In genomic region chr12:116659771-116660481, GRCh38 we compare ENCODE assay signal across 17 cellular contexts.
DNase-seq lines count a peak whose midpoint lies in the region; ATAC-seq and TF ChIP-seq lines count a peak whose summit lies in the region.
"Had no signal": no experiment of that assay in that cellular context is flagged by ENCODE, and none has a peak within 500 bp of the region (broad histone marks: within the 10 kb centered on the region; RNA-seq: fewer than 3 reads in every experiment).

No MANE protein-coding gene starts in this region.

- H3K79me2 ChIP-seq in HCT116 (ENCODE audit: insufficient read depth, low read length), result no peaks in the 10 kb centered on the region

- RAD21 ChIA-PET in HCT116 (lab: Charles Lee; ENCODE audit: low non-redundant PET in 1 of 2, low total read pairs in 2 of 2, uncharacterized antibody in 2 of 2, unreplicated experiment in 2 of 2), result no interaction called here

- H3K9ac ChIP-seq in HCT116 (ENCODE audit: low read length), result no peak overlapping the region

- POLR2A ChIA-PET in HCT116 (lab: Charles Lee), result no interaction called here

- H3K36me3 ChIP-seq in HCT116 (ENCODE audit: control insufficient read depth in 1 of 2, insufficient read depth in 2 of 2, low read length in 2 of 2) (no peaks in the 10 kb centered on the region), BE2C (no peaks in the 10 kb centered on the region)
- H3K36me3 ChIP-seq: lower lobe of right lung had no signal

- no peak for TF ChIP-seq POLR2A in HCT116 (IDR thresholded peaks at IDR 0.05; ENCODE audit: borderline replicate concordance, extremely low read depth, insufficient read depth, insufficient read length)

- peak overlapping the region; percentile 54 for H3K4me3 Mint-ChIP-seq in T-helper 17 cell
- no peak overlapping the region for H3K4me3 Mint-ChIP-seq in activated T-helper 1 cell treated with anti-CD3 and anti-CD28 coated beads, Interleukin-12 subunit alpha, Interleukin-12 subunit beta, Interleukin-2, Interleukin-4 antibody, amounts not matched to agents 30 ng/mL and 10 ng/mL and 1 ng/mL, durations not matched to agents 14 hours and 24 hours and 36 hours
- H3K4me3 Mint-ChIP-seq: natural killer cell treated with Interleukin-12 subunit alpha and Interleukin-12 subunit beta and Interleukin-15 and Interleukin-18, amount 100 ng/mL, for 72 hours had no signal

- no peak overlapping the region for H3K27ac ChIP-seq in HCT116 (ENCODE audit: low read depth, low read length)

- no peaks in the 10 kb centered on the region for H3K9me3 Mint-ChIP-seq in activated T-helper 1 cell treated with anti-CD3 and anti-CD28 coated beads, Interleukin-12 subunit alpha, Interleukin-12 subunit beta, Interleukin-2, Interleukin-4 antibody, amounts not matched to agents 30 ng/mL and 10 ng/mL and 1 ng/mL, durations not matched to agents 14 hours and 24 hours and 36 hours
- H3K9me3 Mint-ChIP-seq: activated T-helper 2 cell treated with anti-CD3 and anti-CD28 coated beads, Interferon-gamma antibody, Interleukin-2, Interleukin-4, amounts not matched to agents 10 μg/mL and 5 μg/mL and 100 μg/mL, durations not matched to agents 14 hours and 24 hours and 36 hours; natural killer cell treated with Interleukin-12 subunit alpha and Interleukin-12 subunit beta and Interleukin-15 and Interleukin-18, amount 100 ng/mL, for 72 hours had no signal

- H3K36me3 Mint-ChIP-seq in T-helper 17 cell (ENCODE audit: low read depth), result peaks cover 2% of the 10 kb centered on the region
- no peaks in the 10 kb centered on the region for H3K36me3 Mint-ChIP-seq in activated T-helper 1 cell treated with anti-CD3 and anti-CD28 coated beads, Interleukin-12 subunit alpha, Interleukin-12 subunit beta, Interleukin-2, Interleukin-4 antibody, amounts not matched to agents 30 ng/mL and 10 ng/mL and 1 ng/mL, durations not matched to agents 14 hours and 24 hours and 36 hours (ENCODE audit: low read depth)
- H3K36me3 Mint-ChIP-seq: natural killer cell treated with Interleukin-12 subunit alpha and Interleukin-12 subunit beta and Interleukin-15 and Interleukin-18, amount 100 ng/mL, for 72 hours had no signal

- H3K9me3 ChIP-seq in HCT116 (ENCODE audit: control insufficient read depth in 1 of 2, insufficient read depth in 1 of 2, low read depth in 1 of 2, low read length in 2 of 2) (no peaks in the 10 kb centered on the region), T-helper 17 cell (ENCODE audit: control insufficient read depth, low read length, poor library complexity, severe bottlenecking) (no peaks in the 10 kb centered on the region), BE2C (no peaks in the 10 kb centered on the region)
- H3K9me3 ChIP-seq: lower lobe of right lung had no signal

- H3K4me3 ChIP-seq in HCT116 (replicated peaks in 1 of 2; ENCODE audit: low read depth in 1 of 2, low read length in 2 of 2) (peak overlapping the region in 1 of 2 experiments; percentile 4; a peak in 1 of 4 replicates), BE2C (ENCODE audit: low read depth, low read length) (no peak overlapping the region)
- H3K4me3 ChIP-seq: lower lobe of right lung had no signal

- no peaks in the 10 kb centered on the region for H3K4me1 Mint-ChIP-seq in T-helper 17 cell
- no peaks in the 10 kb centered on the region for H3K4me1 Mint-ChIP-seq in activated T-helper 1 cell treated with anti-CD3 and anti-CD28 coated beads, Interleukin-12 subunit alpha, Interleukin-12 subunit beta, Interleukin-2, Interleukin-4 antibody, amounts not matched to agents 30 ng/mL and 10 ng/mL and 1 ng/mL, durations not matched to agents 14 hours and 24 hours and 36 hours (ENCODE audit: low read depth)

- no peak for TF ChIP-seq RAD21 in HCT116 (IDR thresholded peaks at IDR 0.05; ENCODE audit: low read depth)

- no peaks in the 10 kb centered on the region for H3K9me2 ChIP-seq in HCT116 (ENCODE audit: insufficient read depth)

- TF ChIP-seq CTCF in HCT116 (IDR thresholded peaks at IDR 0.05 in 2 of 3, conservative IDR thresholded peaks at IDR 0.05 in 1 of 3; ENCODE audit: borderline replicate concordance in 1 of 3, insufficient read depth in 1 of 3, low read depth in 2 of 3, low read length in 2 of 3), result no peak
- no peak for TF ChIP-seq CTCF in BE2C (IDR thresholded peaks at IDR 0.05; ENCODE audit: low read depth, low read length)

- H3K27ac Mint-ChIP-seq in T-helper 17 cell, result no peak overlapping the region
- H3K27ac Mint-ChIP-seq in activated T-helper 1 cell treated with anti-CD3 and anti-CD28 coated beads, Interleukin-12 subunit alpha, Interleukin-12 subunit beta, Interleukin-2, Interleukin-4 antibody, amounts not matched to agents 30 ng/mL and 10 ng/mL and 1 ng/mL, durations not matched to agents 14 hours and 24 hours and 36 hours, result no peak overlapping the region
- H3K27ac Mint-ChIP-seq: activated T-helper 2 cell treated with anti-CD3 and anti-CD28 coated beads, Interferon-gamma antibody, Interleukin-2, Interleukin-4, amounts not matched to agents 10 μg/mL and 5 μg/mL and 100 μg/mL, durations not matched to agents 14 hours and 24 hours and 36 hours; natural killer cell treated with Interleukin-12 subunit alpha and Interleukin-12 subunit beta and Interleukin-15 and Interleukin-18, amount 100 ng/mL, for 72 hours had no signal

- no peaks in the 10 kb centered on the region for H4K20me1 ChIP-seq in HCT116 (ENCODE audit: insufficient read depth)

- H3K4me2 ChIP-seq in HCT116 (ENCODE audit: low read length), result peak overlapping the region; percentile 53

- peaks cover 26 to 27% of the 10 kb centered on the region in 2 experiments for H3K4me1 ChIP-seq in HCT116 (ENCODE audit: control insufficient read depth in 1 of 2, insufficient read depth in 2 of 2, low read length in 2 of 2)
- H3K4me1 ChIP-seq in BE2C, result no peaks in the 10 kb centered on the region

- intact Hi-C loops in HCT116 (cut with micrococcal nuclease) (no loop called here), posterior vena cava (cut with DNase I) (no loop called here)
- intact Hi-C loops in activated T-helper 1 cell treated with anti-CD3 and anti-CD28 coated beads, Interleukin-12 subunit alpha, Interleukin-12 subunit beta, Interleukin-2, Interleukin-4 antibody, amounts not matched to agents 30 ng/mL and 10 ng/mL and 1 ng/mL, durations not matched to agents 14 hours and 24 hours and 36 hours (cut with micrococcal nuclease), result no loop called here

- peak overlapping the region; percentile 10 for H2AFZ ChIP-seq in HCT116 (ENCODE audit: low read depth, low read length, poor library complexity, severe bottlenecking)

- ATAC-seq in HCT116 (peak; percentile 91), T-helper 17 cell (no peak)
- ATAC-seq: natural killer cell treated with Interleukin-12 subunit alpha and Interleukin-12 subunit beta and Interleukin-15 and Interleukin-18, amount 100 ng/mL, for 72 hours; stimulated activated naive CD8-positive, alpha-beta T cell treated with anti-CD3 and anti-CD28 coated beads, Interleukin-15, Interleukin-2, amounts not matched to agents 100 U/mL and 50 U/mL, for 24 hours had no signal

- H3K27me3 Mint-ChIP-seq in T-helper 17 cell, result peaks cover 56% of the 10 kb centered on the region
- peaks cover 37% of the 10 kb centered on the region for H3K27me3 Mint-ChIP-seq in activated T-helper 1 cell treated with anti-CD3 and anti-CD28 coated beads, Interleukin-12 subunit alpha, Interleukin-12 subunit beta, Interleukin-2, Interleukin-4 antibody, amounts not matched to agents 30 ng/mL and 10 ng/mL and 1 ng/mL, durations not matched to agents 14 hours and 24 hours and 36 hours (ENCODE audit: insufficient read depth)

- DNase-seq in A172 (ENCODE audit: low spot score), result peak; percentile 84
- DNase-seq in HCT116 (ENCODE audit: low read depth, low spot score), result peak; percentile 65
- DNase-seq in T-helper 17 cell, result no peak
- peak; percentile 10 for DNase-seq in glomerular visceral epithelial cell (ENCODE audit: extremely low spot score)
- no peak for DNase-seq in stimulated activated CD8-positive, alpha-beta memory T cell treated with anti-CD3 and anti-CD28 coated beads, Interleukin-4, amount 100 ng/mL, for 48 hours
- DNase-seq in posterior vena cava (ENCODE audit: low spot score), result no peak
- no peak for DNase-seq in activated T-helper 1 cell treated with anti-CD3 and anti-CD28 coated beads, Interleukin-12 subunit alpha, Interleukin-12 subunit beta, Interleukin-2, Interleukin-4 antibody, amounts not matched to agents 30 ng/mL and 10 ng/mL and 1 ng/mL, durations not matched to agents 14 hours and 24 hours and 36 hours (ENCODE audit: low spot score)
- DNase-seq in BE2C, result no peak
- DNase-seq: activated CD4-positive, alpha-beta T cell treated with anti-CD3 and anti-CD28 coated beads, Interleukin-2, amount 50 U/mL, for 48 hours; anterior cingulate cortex; dermis blood vessel endothelial cell; lower lobe of right lung; SIG-M5; stimulated activated naive CD8-positive, alpha-beta T cell treated with anti-CD3 and anti-CD28 coated beads, Interleukin-15, Interleukin-2, amounts not matched to agents 100 U/mL and 50 U/mL, for 24 hours; T1000 had no signal

- H3K27me3 ChIP-seq in HCT116 (ENCODE audit: insufficient read depth, low read length), result no peaks in the 10 kb centered on the region; the same call in 1 of the 2 replicates
- H3K27me3 ChIP-seq in BE2C, result no peaks in the 10 kb centered on the region

- BruUV-seq in HCT116 (replicated peaks; lab: Mats Ljungman, UMichigan), result no TSS peak

- CTCF ChIA-PET in HCT116 (lab: Charles Lee), result no interaction called here

TF ChIP-seq in HCT116, 20 proteins besides CTCF, POLR2A, EP300 and RAD21 (continues in another document):
- peak; percentile 46; the same call in 1 of the 2 replicates for TF ChIP-seq SIN3A (IDR thresholded peaks at IDR 0.05; ENCODE audit: low read depth)
- no peak for TF ChIP-seq ZNF274 (IDR thresholded peaks at IDR 0.05; ENCODE audit: low read depth, low read length)
- peak; percentile 56 for TF ChIP-seq TCF7L2 (IDR thresholded peaks at IDR 0.05; ENCODE audit: borderline replicate concordance, extremely low read depth, insufficient read depth, insufficient read length)
- TF ChIP-seq SP1 (IDR thresholded peaks at IDR 0.05; ENCODE audit: low read depth), result peak; percentile 65; the same call in 1 of the 2 replicates
- TF ChIP-seq CBX3 (IDR thresholded peaks at IDR 0.05; ENCODE audit: low read depth), result peak; percentile 81; the same call in 1 of the 2 replicates
- TF ChIP-seq FOSL1 (IDR thresholded peaks at IDR 0.05; ENCODE audit: low read depth), result peak; percentile 87

Comparison
In these comparisons a context has a peak if more than half of its experiments do, and no peak if none do; other contexts are left out.
1. DNase-seq: peak in A172 (single experiment), HCT116 (single experiment) and glomerular visceral epithelial cell (single experiment); none in T-helper 17 cell (0 of 3), stimulated activated CD8-positive, alpha-beta memory T cell treated with anti-CD3 and anti-CD28 coated beads, Interleukin-4, amount 100 ng/mL, for 48 hours (single experiment), posterior vena cava (single experiment), activated T-helper 1 cell treated with anti-CD3 and anti-CD28 coated beads, Interleukin-12 subunit alpha, Interleukin-12 subunit beta, Interleukin-2, Interleukin-4 antibody, amounts not matched to agents 30 ng/mL and 10 ng/mL and 1 ng/mL, durations not matched to agents 14 hours and 24 hours and 36 hours (single experiment) and BE2C (single experiment).